ENCODE assay signal across 8 cellular contexts in the genomic region with DNA sequence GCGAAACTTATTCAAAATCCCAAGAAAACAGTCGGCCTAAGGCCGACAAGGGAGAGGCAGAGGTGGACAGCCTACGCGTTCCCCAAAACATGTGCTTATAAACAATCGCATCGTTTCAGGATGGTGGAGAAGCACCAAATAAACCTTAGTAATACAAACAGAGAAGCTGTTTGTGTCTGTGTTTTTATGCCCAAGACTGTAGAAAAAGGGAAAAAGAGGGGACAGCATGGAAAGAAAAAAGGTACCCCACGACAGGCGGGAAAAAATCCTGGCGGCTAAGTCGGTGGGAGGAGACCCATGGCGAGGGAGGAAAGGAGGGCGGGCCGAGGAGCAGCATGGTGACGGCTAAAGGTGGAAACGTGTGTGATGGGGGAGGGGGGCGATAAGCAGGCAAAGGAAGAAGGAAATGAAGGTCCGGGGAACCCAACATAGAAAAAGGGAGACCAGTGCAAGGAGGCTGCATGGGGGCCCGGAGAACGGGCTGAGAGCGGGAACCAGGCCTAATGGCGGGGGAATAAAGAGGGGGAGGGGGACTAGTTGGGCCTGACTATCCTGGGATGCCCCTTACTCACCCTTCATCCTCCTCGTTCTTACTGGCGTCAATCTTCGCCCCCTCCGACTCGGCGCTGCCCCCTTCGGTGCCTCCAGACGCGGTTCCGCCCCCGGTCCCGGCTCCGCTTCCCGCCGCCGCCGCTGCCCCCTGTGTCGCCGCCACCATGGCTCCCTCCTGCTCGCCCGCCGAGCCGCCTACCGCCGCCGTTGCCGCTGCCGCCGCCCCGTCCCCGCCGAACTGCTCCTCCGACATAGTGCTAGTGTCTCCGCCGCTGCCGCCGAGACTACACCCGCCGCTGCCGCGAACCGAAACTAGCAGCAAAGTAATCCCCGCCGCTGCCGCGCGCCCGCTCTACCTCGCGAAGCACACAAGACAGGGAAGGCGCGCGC. TPM values are rescaled to one million over a fixed set of nuclear protein-coding genes. Genes with fewer than 3 reads are reported as not detected.
DNase-seq lines count a peak whose midpoint lies in the region; ATAC-seq and TF ChIP-seq lines count a peak whose summit lies in the region.

No MANE protein-coding gene starts in this region.

- H3K79me2 ChIP-seq in parathyroid adenoma: peaks cover 15% of the 10 kb centered on the region

- peak; percentile 37 for ATAC-seq in Right ventricle myocardium inferior

- H3K27ac Mint-ChIP-seq in activated naive CD4-positive, alpha-beta T cell treated with anti-CD3 and anti-CD28 coated beads, Interleukin-2, amount 50 U/mL, for 24 hours: peak overlapping the region; percentile 100

- H3K36me3 Mint-ChIP-seq in activated naive CD4-positive, alpha-beta T cell treated with anti-CD3 and anti-CD28 coated beads, Interleukin-2, amount 50 U/mL, for 24 hours: peaks cover 30% of the 10 kb centered on the region

- H3K27me3 Mint-ChIP-seq in activated naive CD4-positive, alpha-beta T cell treated with anti-CD3 and anti-CD28 coated beads, Interleukin-2, amount 50 U/mL, for 24 hours: no peaks in the 10 kb centered on the region

- H2AFZ ChIP-seq in parathyroid adenoma: peak overlapping the region; percentile 87

- peak overlapping the region; percentile 97 for H3K27ac ChIP-seq in parathyroid adenoma
- H3K27ac ChIP-seq in tibial artery: peak overlapping the region; percentile 99

- peak; percentile 73 for DNase-seq in G401 (ENCODE audit: low spot score)
- peak; percentile 88 to 94 for DNase-seq in HAP-1 (ENCODE audit: low spot score in 2 of 2)
- peak; percentile 84 for DNase-seq in M059J (ENCODE audit: low read depth)
- DNase-seq in SK-N-DZ (ENCODE audit: low spot score): peak; percentile 75
- DNase-seq in Right ventricle myocardium inferior (ENCODE audit: missing footprints): peak; percentile 77
- DNase-seq in tibial artery: peak; percentile 79 to 87

- H3K4me3 Mint-ChIP-seq in activated naive CD4-positive, alpha-beta T cell treated with anti-CD3 and anti-CD28 coated beads, Interleukin-2, amount 50 U/mL, for 24 hours: peak overlapping the region; percentile 98

- intact Hi-C loops in Right ventricle myocardium inferior (cut with DNase I) (loop anchor here (5.0 to 10.0 kb wide), 2 partner anchors 91 to 642 kb away; a partner anchor contains a TSS), tibial artery (cut with DNase I; ENCODE audit: low total_unique reads) (no loop called here)

- TF ChIP-seq CTCF in parathyroid adenoma (IDR thresholded peaks at IDR 0.05) (no peak), tibial artery (IDR thresholded peaks at IDR 0.05) (no peak)

- H3K4me2 ChIP-seq in parathyroid adenoma (ENCODE audit: low read length): peak overlapping the region; percentile 57

- H3K27me3 ChIP-seq in HAP-1 (ENCODE audit: low read depth) (no peaks in the 10 kb centered on the region), parathyroid adenoma (ENCODE audit: control insufficient read depth, insufficient read depth, low read length) (no peaks in the 10 kb centered on the region), tibial artery (no peaks in the 10 kb centered on the region)

- no peaks in the 10 kb centered on the region for H3K9me3 ChIP-seq in HAP-1
- H3K9me3 ChIP-seq in parathyroid adenoma (ENCODE audit: control insufficient read depth, low read length): no peaks in the 10 kb centered on the region
- no peaks in the 10 kb centered on the region for H3K9me3 ChIP-seq in tibial artery

- peak overlapping the region; percentile 99 for H3K4me3 ChIP-seq in HAP-1
- peak overlapping the region; percentile 93 for H3K4me3 ChIP-seq in parathyroid adenoma (ENCODE audit: low read depth, low read length)
- peak overlapping the region; percentile 85 to 98 for H3K4me3 ChIP-seq in tibial artery

- H3K4me1 ChIP-seq in HAP-1 (peaks cover 26% of the 10 kb centered on the region), parathyroid adenoma (no peaks in the 10 kb centered on the region), tibial artery (peaks cover 5 to 61% (median 34%) of the 10 kb centered on the region in 4 donors)

- H3K9ac ChIP-seq in parathyroid adenoma: peak overlapping the region; percentile 92

- in situ Hi-C loops in G401 (cut with HindIII; ENCODE audit: low sequenced_read_pairs): no loop called here
- in situ Hi-C loops in HAP-1 (cut with MboI; ENCODE audit: low sequenced_read_pairs): no loop called here

- H3K36me3 ChIP-seq in HAP-1 (replicated peaks): peaks cover 51% of the 10 kb centered on the region
- no peaks in the 10 kb centered on the region for H3K36me3 ChIP-seq in parathyroid adenoma (ENCODE audit: control insufficient read depth, insufficient read depth, low read length)
- no peaks in the 10 kb centered on the region for H3K36me3 ChIP-seq in tibial artery

- peaks cover 48% of the 10 kb centered on the region for H3K4me1 Mint-ChIP-seq in activated naive CD4-positive, alpha-beta T cell treated with anti-CD3 and anti-CD28 coated beads, Interleukin-2, amount 50 U/mL, for 24 hours

- no peaks in the 10 kb centered on the region for H3K9me3 Mint-ChIP-seq in activated naive CD4-positive, alpha-beta T cell treated with anti-CD3 and anti-CD28 coated beads, Interleukin-2, amount 50 U/mL, for 24 hours

RNA-seq across cellular contexts. Expression of a gene that starts 0.6 kb away (rescaled TPM):
- 63.4 and 86.4 TPM in 2 replicates for total RNA-seq in G401 (2014; rRNA removed; shearing (Covaris generic))
- 45.9 and 88.7 TPM in 2 replicates for total RNA-seq in M059J (2014; rRNA removed; shearing (Covaris generic))
- polyA plus RNA-seq in SK-N-DZ (2014; cell fraction: cytosol; rRNA removed): 49.2 and 90.0 TPM in 2 replicates
- polyA plus RNA-seq in SK-N-DZ (2014; cell fraction: nucleus; rRNA removed): 73.0 and 191 TPM in 2 replicates
- total RNA-seq in Right ventricle myocardium inferior: 111 TPM

RNA-seq across cellular contexts. Expression of a gene that starts 57.1 kb away (rescaled TPM):
- 254 and 315 TPM in 2 replicates for total RNA-seq in G401 (2014; rRNA removed; shearing (Covaris generic))
- total RNA-seq in M059J (2014; rRNA removed; shearing (Covaris generic)): 206 and 225 TPM in 2 replicates
- polyA plus RNA-seq in SK-N-DZ (2014; cell fraction: cytosol; rRNA removed): 542 and 545 TPM in 2 replicates
- 637 and 848 TPM in 2 replicates for polyA plus RNA-seq in SK-N-DZ (2014; cell fraction: nucleus; rRNA removed)
- total RNA-seq in Right ventricle myocardium inferior: 103 TPM

RNA-seq across cellular contexts. Expression of a gene that starts 57.2 kb away (rescaled TPM):
- total RNA-seq in G401 (2014; rRNA removed; shearing (Covaris generic)): 78.0 and 98.4 TPM in 2 replicates
- total RNA-seq in M059J (2014; rRNA removed; shearing (Covaris generic)): 32.8 and 48.3 TPM in 2 replicates
- 113 and 116 TPM in 2 replicates for polyA plus RNA-seq in SK-N-DZ (2014; cell fraction: cytosol; rRNA removed)
- polyA plus RNA-seq in SK-N-DZ (2014; cell fraction: nucleus; rRNA removed): 53.1 and 66.1 TPM in 2 replicates
- 14.6 TPM for total RNA-seq in Right ventricle myocardium inferior

Comparison
In these comparisons a context has a peak if more than half of its experiments do, and no peak if none do; other contexts are left out.
1. Peak in every context shown above with its lines: DNase-seq, ATAC-seq, H3K4me3 ChIP-seq and H3K27ac ChIP-seq.